Comparison of ENCODE assay signal across 9 cellular contexts in genomic region chr1:20124451-20125057, GRCh38. TPM values are rescaled to one million over a fixed set of nuclear protein-coding genes. Genes with fewer than 3 reads are reported as not detected.
DNase-seq lines count a peak whose midpoint lies in the region; ATAC-seq and TF ChIP-seq lines count a peak whose summit lies in the region.
"Had no signal": no experiment of that assay in that cellular context is flagged by ENCODE, and none has a peak within 500 bp of the region (broad histone marks: within the 10 kb centered on the region; RNA-seq: fewer than 3 reads in every experiment).

No MANE protein-coding gene starts in this region.

- no peaks in the 10 kb centered on the region for H3K4me1 Mint-ChIP-seq in osteocyte (ENCODE audit: unreplicated experiment)
- H3K4me1 Mint-ChIP-seq in nephron progenitor cell = no peaks in the 10 kb centered on the region

- peaks cover 4% of the 10 kb centered on the region for H3K27me3 Mint-ChIP-seq in osteocyte (ENCODE audit: unreplicated experiment)
- peaks cover 22% of the 10 kb centered on the region for H3K27me3 Mint-ChIP-seq in nephron progenitor cell (ENCODE audit: low read depth, poor library complexity)

- peak; percentile 45 for ATAC-seq in left lung
- ATAC-seq: activated naive CD8-positive, alpha-beta T cell treated with anti-CD3 and anti-CD28 coated beads, Interleukin-2, amount 50 U/mL, for 24 hours had no signal

- DNase-seq in AG09309 (ENCODE audit: low read depth) (peak; percentile 33), HUDEP-2 (lab: John Stamatoyannopoulos, UW; ENCODE audit: unreplicated experiment in 76 of 76) (peak in 72 of 76 experiments; percentile 13 to 88 (median 64)), astrocyte of the hippocampus (ENCODE audit: low read depth, low spot score) (peak; percentile 83), left lung (no peak), osteocyte (ENCODE audit: extremely low spot score, unreplicated experiment) (no peak), nephron progenitor cell (no peak), NCI-H526 (lab: John Stamatoyannopoulos, UW) (no peak)
- DNase-seq in activated CD8-positive, alpha-beta memory T cell treated with anti-CD3 and anti-CD28 coated beads for 24 hours = no peak
- DNase-seq: activated naive CD8-positive, alpha-beta T cell treated with anti-CD3 and anti-CD28 coated beads, Interleukin-2, amount 50 U/mL, for 24 hours had no signal

- H3K4me1 ChIP-seq in left lung = peaks cover 2 to 3% of the 10 kb centered on the region in 2 donors

- peaks cover 0 to 2% of the 10 kb centered on the region in 2 donors for H3K9me3 ChIP-seq in left lung

- H3K36me3 Mint-ChIP-seq in osteocyte (ENCODE audit: unreplicated experiment) = no peaks in the 10 kb centered on the region
- no peaks in the 10 kb centered on the region for H3K36me3 Mint-ChIP-seq in nephron progenitor cell (ENCODE audit: low read depth)

- no peak for TF ChIP-seq CTCF in AG09309 (IDR thresholded peaks at IDR 0.05; ENCODE audit: control insufficient read depth, insufficient read depth, low read depth, low read length, missing control alignments)
- no peak for TF ChIP-seq CTCF in left lung (IDR thresholded peaks at IDR 0.05)
- no peak for TF ChIP-seq CTCF in osteocyte (IDR thresholded peaks at IDR 0.05)
- TF ChIP-seq CTCF in nephron progenitor cell (IDR thresholded peaks at IDR 0.05) = no peak

- no peak overlapping the region for H3K27ac Mint-ChIP-seq in osteocyte (ENCODE audit: unreplicated experiment)
- H3K27ac Mint-ChIP-seq in nephron progenitor cell = no peak overlapping the region
- H3K27ac Mint-ChIP-seq: activated naive CD8-positive, alpha-beta T cell treated with anti-CD3 and anti-CD28 coated beads, Interleukin-2, amount 50 U/mL, for 24 hours had no signal

- intact Hi-C loops in left lung (cut with DNase I) = no loop called here

- H3K4me3 Mint-ChIP-seq in osteocyte (ENCODE audit: unreplicated experiment) = no peak overlapping the region
- no peak overlapping the region for H3K4me3 Mint-ChIP-seq in nephron progenitor cell
- H3K4me3 Mint-ChIP-seq: activated naive CD8-positive, alpha-beta T cell treated with anti-CD3 and anti-CD28 coated beads, Interleukin-2, amount 50 U/mL, for 24 hours had no signal

- H3K27me3 ChIP-seq in left lung = no peaks in the 10 kb centered on the region

- no peak overlapping the region for H3K4me3 ChIP-seq in AG09309 (ENCODE audit: control insufficient read depth, low read depth, low read length)
- no peak overlapping the region for H3K4me3 ChIP-seq in left lung

- no peak overlapping the region for H3K27ac ChIP-seq in left lung

- H3K9me3 Mint-ChIP-seq in osteocyte (ENCODE audit: unreplicated experiment) (peaks cover under 1% of the 10 kb centered on the region), nephron progenitor cell (peaks cover 4% of the 10 kb centered on the region)
- H3K9me3 Mint-ChIP-seq: activated naive CD8-positive, alpha-beta T cell treated with anti-CD3 and anti-CD28 coated beads, Interleukin-2, amount 50 U/mL, for 24 hours had no signal

- no peaks in the 10 kb centered on the region for H3K36me3 ChIP-seq in left lung

RNA-seq across cellular contexts. Expression of gene PLA2G2D, which starts 5.2 kb away (rescaled TPM):
- total RNA-seq in left lung (not detected), osteocyte (not detected in 2 replicates)

RNA-seq across cellular contexts. Expression of gene PLA2G2F, which starts 14.6 kb away (rescaled TPM):
- total RNA-seq in left lung (not detected), osteocyte (not detected in 2 replicates)

RNA-seq across cellular contexts. Expression of gene PLA2G5, which starts 54.6 kb away (rescaled TPM):
- total RNA-seq in left lung = 1 to 10 TPM; 4.9 to 5.5 TPM
- not detected in 2 replicates for total RNA-seq in osteocyte

Comparison
In these comparisons a context has a peak if more than half of its experiments do, and no peak if none do; other contexts are left out.
1. DNase-seq: peak in AG09309 (single experiment), HUDEP-2 (72 of 76) and astrocyte of the hippocampus (single experiment); none in left lung (0 of 2), osteocyte (single experiment), nephron progenitor cell (single experiment), NCI-H526 (0 of 2) and activated CD8-positive, alpha-beta memory T cell treated with anti-CD3 and anti-CD28 coated beads for 24 hours (single experiment).